13 cellular contexts compared by ENCODE assay signal in the genomic region with DNA sequence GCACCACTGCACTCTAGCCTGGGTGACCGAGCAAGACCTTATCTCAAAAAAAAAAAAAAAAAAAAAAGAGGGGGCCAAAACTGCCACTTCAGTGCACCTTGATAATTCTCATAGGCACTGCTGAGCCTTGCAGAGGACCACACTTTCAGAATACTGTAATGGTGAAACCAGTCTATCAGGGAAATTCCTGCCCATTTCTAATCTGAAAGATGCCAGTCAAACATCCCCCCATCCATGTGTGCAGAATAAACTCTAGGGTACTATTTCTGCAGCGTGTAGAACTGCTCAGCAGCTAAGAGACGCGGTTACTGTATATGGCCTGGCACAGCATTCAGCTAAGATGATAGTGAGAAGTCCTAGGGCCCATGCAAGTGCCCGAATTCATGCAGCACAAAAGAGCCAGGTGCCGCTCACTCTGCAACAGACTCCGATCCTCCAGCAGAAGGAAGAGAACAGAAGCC.
DNase-seq lines count a peak whose midpoint lies in the region; ATAC-seq, FAIRE-seq and TF ChIP-seq lines count a peak whose summit lies in the region.
"Had no signal": no experiment of that assay in that cellular context is flagged by ENCODE, and none has a peak within 500 bp of the region (broad histone marks: within the 10 kb centered on the region; RNA-seq: fewer than 3 reads in every experiment).

No MANE protein-coding gene starts in this region.

- TF ChIP-seq CTCF in left lung (IDR thresholded peaks at IDR 0.05) (no peak), breast epithelium (IDR thresholded peaks at IDR 0.05) (no peak)

- no peaks in the 10 kb centered on the region for H3K9me3 Mint-ChIP-seq in central memory CD8-positive, alpha-beta T cell

- H3K27me3 Mint-ChIP-seq in central memory CD8-positive, alpha-beta T cell = no peaks in the 10 kb centered on the region

- FAIRE-seq in GM12892 (lab: Jason Lieb, UNC) = peak; percentile 36
- FAIRE-seq: urothelium cell line had no signal

- peaks cover 0 to 5% of the 10 kb centered on the region in 2 donors for H3K36me3 ChIP-seq in left lung
- no peaks in the 10 kb centered on the region for H3K36me3 ChIP-seq in breast epithelium

- H3K27ac Mint-ChIP-seq in central memory CD8-positive, alpha-beta T cell (ENCODE audit: low read depth) = peak overlapping the region; percentile 86

- intact Hi-C loops in left lung (cut with DNase I) (no loop called here), breast epithelium (cut with DNase I; ENCODE audit: low total_unique reads) (no loop called here)

- H3K4me3 ChIP-seq in left lung = no peak overlapping the region
- no peak overlapping the region for H3K4me3 ChIP-seq in breast epithelium
- H3K4me3 ChIP-seq: gastroesophageal sphincter, SK-N-MC had no signal

- H3K27me3 ChIP-seq in left lung = no peaks in the 10 kb centered on the region
- no peaks in the 10 kb centered on the region for H3K27me3 ChIP-seq in breast epithelium
- H3K27me3 ChIP-seq: gastroesophageal sphincter had no signal

- H3K4me1 Mint-ChIP-seq in central memory CD8-positive, alpha-beta T cell = peaks cover 74% of the 10 kb centered on the region

- peak; percentile 35 for ATAC-seq in GM19455 (IDR thresholded peaks at IDR 0.05; ENCODE audit: unreplicated experiment)
- ATAC-seq in HG03354 (IDR thresholded peaks at IDR 0.05; ENCODE audit: poor library complexity, severe bottlenecking, unreplicated experiment) = peak; percentile 56
- peak; percentile 10 for ATAC-seq in central memory CD8-positive, alpha-beta T cell (replicated peaks; ENCODE audit: extremely low read depth, poor library complexity, severe bottlenecking)
- no peak for ATAC-seq in HG02623 (IDR thresholded peaks at IDR 0.05; ENCODE audit: unreplicated experiment)
- ATAC-seq in left lung = no peak
- ATAC-seq: gastroesophageal sphincter had no signal

- peaks cover 57% of the 10 kb centered on the region for H3K36me3 Mint-ChIP-seq in central memory CD8-positive, alpha-beta T cell (ENCODE audit: insufficient read depth)

- DNase-seq in GM12892 (ENCODE audit: insufficient read length) = no peak
- no peak for DNase-seq in central memory CD8-positive, alpha-beta T cell (ENCODE audit: low spot score in 2 of 2)
- no peak for DNase-seq in NCI-H2081 (lab: John Stamatoyannopoulos, UW)
- DNase-seq in left lung = no peak
- DNase-seq in breast epithelium (ENCODE audit: low spot score in 2 of 2) = no peak
- DNase-seq: Calu3, NCI-H748 treated with DMSO at 0.1 percent for 48 hours had no signal

- peak overlapping the region; percentile 73 for H3K4me3 Mint-ChIP-seq in central memory CD8-positive, alpha-beta T cell

- peak; percentile 47; the same call in 1 of the 2 replicates for TF ChIP-seq POLR2A in GM12892 (IDR thresholded peaks at IDR 0.05; ENCODE audit: low read depth, low read length)
- no peak for TF ChIP-seq POLR2A in breast epithelium (IDR thresholded peaks at IDR 0.05)

- H3K9me3 ChIP-seq in left lung (no peaks in the 10 kb centered on the region), breast epithelium (no peaks in the 10 kb centered on the region)
- H3K9me3 ChIP-seq: gastroesophageal sphincter had no signal

- H3K27ac ChIP-seq in left lung (no peak overlapping the region), breast epithelium (no peak overlapping the region)
- H3K27ac ChIP-seq: gastroesophageal sphincter, SK-N-MC had no signal

- peaks cover 9 to 42% of the 10 kb centered on the region in 2 donors for H3K4me1 ChIP-seq in left lung
- H3K4me1 ChIP-seq in breast epithelium = peaks cover 8 to 12% of the 10 kb centered on the region in 2 donors

Comparison
In these comparisons a context has a peak if more than half of its experiments do, and no peak if none do; other contexts are left out.
1. ATAC-seq: peak in GM19455 (single experiment), HG03354 (single experiment) and central memory CD8-positive, alpha-beta T cell (single experiment); none in HG02623 (single experiment) and left lung (single experiment).